Comparison of ENCODE assay signal across 25 cellular contexts in genomic region chr3:68874551-68875348, GRCh38. TPM values are rescaled to one million over a fixed set of nuclear protein-coding genes. Genes with fewer than 3 reads are reported as not detected.
A peak's percentile ranks its signal among the peaks of the same experiment; 100 is the strongest.
DNase-seq lines count a peak whose midpoint lies in the region; ATAC-seq, FAIRE-seq and TF ChIP-seq lines count a peak whose summit lies in the region.
"Had no signal": no experiment of that assay in that cellular context is flagged by ENCODE, and none has a peak within 500 bp of the region (broad histone marks: within the 10 kb centered on the region; RNA-seq: fewer than 3 reads in every experiment).

No MANE protein-coding gene starts in this region.

- TF ChIP-seq POLR2A in GM12878 (IDR thresholded peaks at IDR 0.05; ENCODE audit: low read depth, low read length) = no peak

- POLR2A ChIA-PET in GM12878 (lab: Charles Lee) = no interaction called here

- SMC1A ChIA-PET in GM12878 (lab: Charles Lee; ENCODE audit: uncharacterized antibody, unreplicated experiment) = interaction anchor here (1.1 to 4.9 kb wide), 6 partner anchors 18 to 1763 kb away, joined by 3 to 20 read pairs (median 4); no protein-coding TSS in a partner anchor

- 8% methylated on average over 5 of the region's 5 CpGs for WGBS in GM12878 (ENCODE audit: insufficient coverage, insufficient replicate concordance, low lambda C conversion rate, missing lambda C conversion rate)

- H3K27ac ChIP-seq in GM12878 (ENCODE audit: control insufficient read depth, insufficient read depth) = no peak overlapping the region
- H3K27ac ChIP-seq: BLaER1 treated with 17β-estradiol and CSF1 and Interleukin-3, amounts not matched to agents 10 nM and 100 nM; heart left ventricle; transverse colon had no signal

- H3K4me1 ChIP-seq in Loucy (ENCODE audit: insufficient read depth, low read length, poor library complexity, severe bottlenecking) (no peaks in the 10 kb centered on the region), GM12878 (ENCODE audit: control insufficient read depth, insufficient read depth, low read length) (no peaks in the 10 kb centered on the region)
- H3K4me1 ChIP-seq: heart left ventricle, transverse colon had no signal

- H3K4me2 ChIP-seq in Loucy (ENCODE audit: low read depth, low read length, poor library complexity, severe bottlenecking) (no peak overlapping the region), GM12878 (ENCODE audit: control insufficient read depth, insufficient read depth) (no peak overlapping the region)

- H3K36me3 ChIP-seq in Loucy (ENCODE audit: insufficient read depth, low read length) = no peaks in the 10 kb centered on the region
- H3K36me3 ChIP-seq in GM12878 (ENCODE audit: control insufficient read depth in 2 of 2, insufficient read depth in 2 of 2, low read length in 1 of 2) = no peaks in the 10 kb centered on the region
- H3K36me3 ChIP-seq: BLaER1 treated with 17β-estradiol and CSF1 and Interleukin-3, amounts not matched to agents 10 nM and 100 nM; heart left ventricle; transverse colon had no signal

- H3K9ac ChIP-seq in Loucy (ENCODE audit: low read depth, low read length, poor library complexity, severe bottlenecking) (no peak overlapping the region), GM12878 (ENCODE audit: control insufficient read depth, insufficient read depth, low read length) (no peak overlapping the region)
- H3K9ac ChIP-seq: BLaER1 treated with 17β-estradiol and CSF1 and Interleukin-3, amounts not matched to agents 10 nM and 100 nM had no signal

- in situ Hi-C loops in GM12878 (cut with MboI) = no loop called here

- H3K9me3 ChIP-seq in Loucy (ENCODE audit: insufficient read depth, low read depth, low read length) (no peaks in the 10 kb centered on the region), GM12878 (replicated peaks; ENCODE audit: control insufficient read depth, insufficient read depth, low read length) (no peaks in the 10 kb centered on the region)

- H2AFZ ChIP-seq in Loucy (ENCODE audit: low read length) (0 out of 2 replicates have a peak overlapping the region, but pooled peaks have one; percentile 33), GM12878 (ENCODE audit: control insufficient read depth, low read depth, low read length) (no peak overlapping the region)

- intact Hi-C loops in GM12878 (cut with micrococcal nuclease; ENCODE audit: unreplicated experiment) (loop anchor here (5.0 to 10.0 kb wide), 3 partner anchors 1060 to 1930 kb away; no protein-coding TSS in a partner anchor), left cardiac atrium (cut with DNase I) (loop anchor here (5.0 to 10.0 kb wide), 3 partner anchors 1492 to 1762 kb away; no protein-coding TSS in a partner anchor)

- no peak for FAIRE-seq in GM12878 (lab: Jason Lieb, UNC)

- H3K27me3 ChIP-seq in Loucy (ENCODE audit: insufficient read depth, low read length, poor library complexity, severe bottlenecking) (no peaks in the 10 kb centered on the region), GM12878 (replicated peaks in 1 of 2; ENCODE audit: control insufficient read depth in 2 of 2, insufficient read depth in 2 of 2, low read length in 1 of 2) (no peaks in the 10 kb centered on the region)
- H3K27me3 ChIP-seq: BLaER1 treated with 17β-estradiol and CSF1 and Interleukin-3, amounts not matched to agents 10 nM and 100 nM; transverse colon had no signal

- no TSS peak for BruUV-seq in GM12878 (replicated peaks; lab: Mats Ljungman, UMichigan)

- no peak for TF ChIP-seq EP300 in GM12878 (IDR thresholded peaks at IDR 0.05; ENCODE audit: borderline replicate concordance in 1 of 2, control insufficient read depth in 1 of 2, low read depth in 2 of 2, low read length in 2 of 2)

- H3K79me2 ChIP-seq in Loucy (ENCODE audit: insufficient read depth, low read length) = no peaks in the 10 kb centered on the region
- no peaks in the 10 kb centered on the region for H3K79me2 ChIP-seq in GM12878 (ENCODE audit: control insufficient read depth, insufficient read depth, low read length)

- RAD21 ChIA-PET in GM12878 (lab: Charles Lee; ENCODE audit: unreplicated experiment) = interaction anchor here (0.6 to 3.6 kb wide), 5 partner anchors 79 to 1936 kb away, joined by 3 to 17 read pairs (median 6); no protein-coding TSS in a partner anchor

- no peak for TF ChIP-seq RAD21 in GM12878 (IDR thresholded peaks at IDR 0.05; ENCODE audit: insufficient read depth, low read depth, low read length)

- TF ChIP-seq CTCF in Loucy (conservative IDR thresholded peaks at IDR 0.05; ENCODE audit: low read length) (no peak), GM12878 (IDR thresholded peaks at IDR 0.05 in 2 of 3, conservative IDR thresholded peaks at IDR 0.05 in 1 of 3; ENCODE audit: control insufficient read depth in 2 of 3, extremely low read depth in 1 of 3, insufficient read depth in 1 of 3, low read depth in 3 of 3, low read length in 3 of 3) (no peak)

- no peaks in the 10 kb centered on the region for H3F3A ChIP-seq in Loucy (ENCODE audit: low read depth)

- ATAC-seq in GM18909 (IDR thresholded peaks at IDR 0.05; ENCODE audit: poor library complexity, unreplicated experiment) (peak; percentile 59), GM12878 (peak; percentile 79), left cardiac atrium (no peak)
- ATAC-seq: heart left ventricle; left lobe of liver; natural killer cell; stimulated activated naive CD8-positive, alpha-beta T cell treated with anti-CD3 and anti-CD28 coated beads, Interleukin-15, amount 100 ng/mL, for 72 hours had no signal

- peak; percentile 16 for DNase-seq in CD1c-positive myeloid dendritic cell (ENCODE audit: extremely low spot score)
- DNase-seq in GM12878 (ENCODE audit: low read depth, low spot score) = no peak
- DNase-seq in left cardiac atrium = no peak
- DNase-seq in DMS153 treated with DMSO at 0.1 percent for 48 hours (lab: John Stamatoyannopoulos, UW; ENCODE audit: unreplicated experiment) = no peak
- DNase-seq in NCI-H2029 treated with DMSO at 0.1 percent for 48 hours (lab: John Stamatoyannopoulos, UW) = no peak
- no peak for DNase-seq in stimulated activated naive CD4-positive, alpha-beta T cell (lab: John Stamatoyannopoulos, UW)
- DNase-seq: aorta; caudate nucleus; dermis blood vessel endothelial cell; EL; heart left ventricle; midbrain; natural killer cell; NCI-H1436 treated with DMSO at 0.1 percent for 48 hours; NCI-H524; retina; SHP77; stimulated activated CD4-positive, alpha-beta T cell treated with anti-CD3 and anti-CD28 coated beads, Interleukin-4, amount 100 ng/mL, for 1 hour; stimulated activated naive CD8-positive, alpha-beta T cell treated with anti-CD3 and anti-CD28 coated beads, Interleukin-15, amount 100 ng/mL, for 72 hours; transverse colon had no signal

- CTCF ChIA-PET in GM12878 (lab: Yijun Ruan, JAX) = interaction anchor here (0.7 to 6.1 kb wide), 15 partner anchors 8 to 1936 kb away, joined by 3 to 42 read pairs (median 7); no protein-coding TSS in a partner anchor

- no peaks in the 10 kb centered on the region for H3K9me2 ChIP-seq in Loucy (replicated peaks; ENCODE audit: low read depth, low read length)

- H3K4me3 ChIP-seq in Loucy (ENCODE audit: low read length, poor library complexity, severe bottlenecking) (no peak overlapping the region), GM12878 (no peak overlapping the region)
- H3K4me3 ChIP-seq: BLaER1 treated with 17β-estradiol and CSF1 and Interleukin-3, amounts not matched to agents 10 nM and 100 nM; heart left ventricle; transverse colon had no signal

- no peaks in the 10 kb centered on the region for H4K20me1 ChIP-seq in Loucy (ENCODE audit: insufficient read depth, low read length, poor library complexity, severe bottlenecking)
- no peaks in the 10 kb centered on the region for H4K20me1 ChIP-seq in GM12878 (ENCODE audit: control insufficient read depth, insufficient read depth)
- H4K20me1 ChIP-seq: BLaER1 treated with 17β-estradiol and CSF1 and Interleukin-3, amounts not matched to agents 10 nM and 100 nM had no signal

TF ChIP-seq in GM12878, 131 proteins besides CTCF, POLR2A, EP300 and RAD21:
- TF ChIP-seq SPI1 (IDR thresholded peaks at IDR 0.05; ENCODE audit: borderline replicate concordance, insufficient read depth, low read depth, low read length) = peak; percentile 81
- TF ChIP-seq GABPA (IDR thresholded peaks at IDR 0.05; ENCODE audit: low read depth) = no peak
- 0 out of 2 replicates have a peak, but pooled peaks have one; percentile 25 for TF ChIP-seq IRF4 (IDR thresholded peaks at IDR 0.05; ENCODE audit: low read depth, low read length)

RNA-seq across cellular contexts. Expression of gene TAFA4, which starts 57.6 kb away (rescaled TPM):
- not detected in 2 replicates for total RNA-seq in GM12878 (2013; cell fraction: nucleolus; rRNA removed)
- total RNA-seq in GM12878 (2014; rRNA removed) (not detected in 2 replicates), GM12878 (2014; rRNA removed; fragmentation: Illumina TruSeq; extraction: Trizol) (not detected in 2 replicates), GM12878 (2021) (not detected in 2 replicates), left cardiac atrium (not detected)
- polyA plus RNA-seq in GM12878 (2011; ENCODE audit: low read depth) = not detected
- polyA plus RNA-seq in GM12878 (2011; rRNA removed) (not detected in 2 replicates), GM12878 (2014; fragmentation: Illumina TruSeq; extraction: Trizol) (not detected in 2 replicates), GM12878 (2014; fragmentation: Nextera tagmentation; extraction: Ambion mirVana) (not detected), GM12878 (2014; rRNA removed) (not detected in 2 replicates), GM12878 (2016; fragmentation: Nextera tagmentation; extraction: Ambion mirVana) (not detected)
- polyA plus RNA-seq in GM12878 (2011; cell fraction: cytosol; rRNA removed) = not detected in 2 replicates
- not detected in 2 replicates for polyA plus RNA-seq in GM12878 (2011; cell fraction: nucleus; rRNA removed)
- not detected in 2 replicates for polyA plus RNA-seq in GM12878 (2012)
- polyA minus RNA-seq in GM12878 (2011; rRNA and poly(A)+ RNA removed) = not detected in 2 replicates
- not detected in 2 replicates for polyA minus RNA-seq in GM12878 (2011; cell fraction: cytosol; rRNA and poly(A)+ RNA removed)
- polyA minus RNA-seq in GM12878 (2011; cell fraction: nucleus; rRNA and poly(A)+ RNA removed) = not detected in 2 replicates
- total RNA-seq: aorta, dermis blood vessel endothelial cell, heart left ventricle, left lobe of liver, natural killer cell, osteoblast, transverse colon had no signal
- polyA plus RNA-seq: aorta, heart left ventricle had no signal

Comparison
In these comparisons a context has a peak if more than half of its experiments do, and no peak if none do; other contexts are left out.
1. ATAC-seq: peak in GM18909 (single experiment) and GM12878 (single experiment); none in left cardiac atrium (0 of 2).